7 cellular contexts compared by ENCODE assay signal in the genomic region with DNA sequence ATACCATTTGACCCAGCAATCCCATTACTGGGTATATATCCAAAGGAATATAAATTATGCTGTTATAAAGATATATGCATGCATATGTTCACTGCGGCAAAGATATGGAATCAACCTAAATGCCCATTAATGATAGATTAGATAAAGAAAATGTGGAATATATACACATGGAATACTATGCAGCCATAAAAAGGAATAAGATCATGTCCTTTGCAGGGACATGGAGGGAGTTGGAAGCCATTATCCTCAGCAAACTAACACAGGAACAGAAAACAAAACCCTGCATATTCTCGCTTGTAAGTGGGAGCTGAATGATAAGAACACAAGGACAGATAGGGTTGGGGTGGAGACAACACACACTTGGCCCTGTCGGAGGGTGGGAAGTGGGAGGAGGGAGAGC. TPM values are rescaled to one million over a fixed set of nuclear protein-coding genes. Genes with fewer than 3 reads are reported as not detected.
"Had no signal": no experiment of that assay in that cellular context is flagged by ENCODE, and none has a peak within 500 bp of the region (broad histone marks: within the 10 kb centered on the region; RNA-seq: fewer than 3 reads in every experiment).

No MANE protein-coding gene starts in this region.

- H3K4me3 ChIP-seq: GM23248, HAP-1 had no signal

- H3K4me1 ChIP-seq: HAP-1 had no signal

- H3K27ac ChIP-seq: GM23248 had no signal

- H3K36me3 ChIP-seq: HAP-1 had no signal

- H2AFZ ChIP-seq: GM23248 had no signal

- DNase-seq: GM23248, GOT3, H7, IMR-90, KBM-7 had no signal

- H3K9me3 ChIP-seq: HAP-1 had no signal

RNA-seq across cellular contexts. Expression of gene REG4, which starts 19.8 kb away (rescaled TPM):
- total RNA-seq: GM23248, H4, H7, IMR-90 had no signal
- polyA plus RNA-seq: GM23248, IMR-90 had no signal
